ENCODE assay signal across 13 cellular contexts in genomic region chr2:177106212-177106611, GRCh38.
DNase-seq lines count a peak whose midpoint lies in the region; ATAC-seq, FAIRE-seq and TF ChIP-seq lines count a peak whose summit lies in the region.
"Had no signal": no experiment of that assay in that cellular context is flagged by ENCODE, and none has a peak within 500 bp of the region (broad histone marks: within the 10 kb centered on the region; RNA-seq: fewer than 3 reads in every experiment).

No MANE protein-coding gene starts in this region.

- peak; percentile 52 for TF ChIP-seq CTCF in GM12864 (IDR thresholded peaks at IDR 0.05; ENCODE audit: low read depth, low read length, missing control alignments)
- no peak for TF ChIP-seq CTCF in pancreas (IDR thresholded peaks at IDR 0.05)

- no peaks in the 10 kb centered on the region for H3K27me3 ChIP-seq in pancreas

- no peak for ATAC-seq in pancreas

- H3K4me1 ChIP-seq in pancreas: no peaks in the 10 kb centered on the region

- FAIRE-seq in pancreas (lab: Jason Lieb, UNC): no peak

- no peak overlapping the region for H3K27ac ChIP-seq in pancreas
- H3K27ac ChIP-seq: coronary artery, thoracic aorta had no signal

- H3K4me3 ChIP-seq in GM12864 (ENCODE audit: low read depth, low read length) (no peak overlapping the region), pancreas (no peak overlapping the region)
- H3K4me3 ChIP-seq: coronary artery, thoracic aorta had no signal

- H3K9me3 ChIP-seq in pancreas: no peaks in the 10 kb centered on the region

- WGBS in pancreas, 2 donors: 64 to 75% methylated on average over 2 of the region's 2 CpGs

- intact Hi-C loops in pancreas (cut with DNase I): no loop called here

- no peak for DNase-seq in GM12864 (ENCODE audit: low read depth)
- DNase-seq in H4 (ENCODE audit: low spot score): peak; percentile 14
- DNase-seq in RKO (ENCODE audit: low spot score): peak; percentile 37
- DNase-seq in kidney tubule cell (ENCODE audit: low spot score): peak; percentile 5
- no peak for DNase-seq in NCI-H2196 treated with DMSO at 0.1 percent for 48 hours (lab: John Stamatoyannopoulos, UW; ENCODE audit: unreplicated experiment)
- no peak for DNase-seq in pancreas
- DNase-seq in MV-4-11 (lab: John Stamatoyannopoulos, UW): no peak
- DNase-seq: naive thymus-derived CD8-positive, alpha-beta T cell; NCI-H510A; stimulated activated CD4-positive, alpha-beta T cell treated with anti-CD3 and anti-CD28 coated beads, Interleukin-2, amount 100 ng/mL, for 48 hours; T1000 had no signal

- no peaks in the 10 kb centered on the region for H3K36me3 ChIP-seq in pancreas
- H3K36me3 ChIP-seq: thoracic aorta had no signal

Comparison
In these comparisons a context has a peak if more than half of its experiments do, and no peak if none do; other contexts are left out.
1. DNase-seq: peak in H4 (single experiment), RKO (single experiment) and kidney tubule cell (single experiment); none in GM12864 (single experiment), NCI-H2196 treated with DMSO at 0.1 percent for 48 hours (single experiment), pancreas (0 of 6) and MV-4-11 (single experiment).